ENCODE assay signal across 1 cellular context in genomic region chr12:131894313-131894860, GRCh38.
A peak's percentile ranks its signal among the peaks of the same experiment; 100 is the strongest.
TF ChIP-seq lines count a peak whose summit lies in the region.

ULK1 (plus strand) TSS chr12:131894622; CDS start chr12:131895002, 380 bp downstream.

TF ChIP-seq in HepG2, 621 proteins besides CTCF, POLR2A, EP300 and RAD21 (continued from another document and continues in another):
- TF ChIP-seq MAZ (IDR thresholded peaks at IDR 0.05; ENCODE audit: borderline replicate concordance, low read depth, low read length) (peak; percentile 58; the same call in 1 of the 2 replicates), MAZ (CRISPR knock-in tag; IDR thresholded peaks at IDR 0.05; ENCODE audit: low read depth) (0 out of 2 replicates have a peak, but pooled peaks have one; percentile 17), CBX5 (CRISPR knock-in tag; IDR thresholded peaks at IDR 0.05; ENCODE audit: borderline replicate concordance) (no peak), SIN3A (IDR thresholded peaks at IDR 0.05; ENCODE audit: borderline replicate concordance, low read depth, low read length) (0 out of 2 replicates have a peak, but pooled peaks have one; percentile 51), HNRNPK (IDR thresholded peaks at IDR 0.05; ENCODE audit: low read depth, low read length, poor library complexity, severe bottlenecking) (peak; percentile 81), IRF1 (CRISPR knock-in tag; IDR thresholded peaks at IDR 0.05; ENCODE audit: low read depth) (no peak), RARA (CRISPR knock-in tag; IDR thresholded peaks at IDR 0.05) (no peak), FOSL2 (CRISPR knock-in tag; IDR thresholded peaks at IDR 0.05) (no peak), SAP130 (CRISPR knock-in tag; IDR thresholded peaks at IDR 0.05; ENCODE audit: low read depth) (peak; percentile 60), ATF6 (CRISPR knock-in tag; conservative IDR thresholded peaks at IDR 0.05) (no peak), ZFY (CRISPR knock-in tag; IDR thresholded peaks at IDR 0.05) (peak; percentile 88), SAFB2 (CRISPR knock-in tag; IDR thresholded peaks at IDR 0.05; ENCODE audit: borderline replicate concordance, low read depth) (no peak), HDAC1 (CRISPR knock-in tag; IDR thresholded peaks at IDR 0.05) (0 out of 2 replicates have a peak, but pooled peaks have one; percentile 25), ZFX (CRISPR knock-in tag; IDR thresholded peaks at IDR 0.05; ENCODE audit: low read depth) (peak; percentile 74), HNRNPLL (IDR thresholded peaks at IDR 0.05; ENCODE audit: low read depth, low read length, poor library complexity, severe bottlenecking) (peak; percentile 24), GABPB1 (CRISPR knock-in tag; IDR thresholded peaks at IDR 0.05) (peak; percentile 32; the same call in 1 of the 2 replicates), ZNF484 (CRISPR knock-in tag; IDR thresholded peaks at IDR 0.05; ENCODE audit: borderline replicate concordance, low read depth) (no peak), PRDM15 (CRISPR knock-in tag; IDR thresholded peaks at IDR 0.05) (peak; percentile 89), ZNF558 (CRISPR knock-in tag; IDR thresholded peaks at IDR 0.05; ENCODE audit: borderline replicate concordance) (no peak), THAP11 (CRISPR knock-in tag; IDR thresholded peaks at IDR 0.05) (no peak), ARID2 (CRISPR knock-in tag; IDR thresholded peaks at IDR 0.05; ENCODE audit: borderline replicate concordance) (no peak), MTF1 (CRISPR knock-in tag; IDR thresholded peaks at IDR 0.05) (no peak), ZNF282 (IDR thresholded peaks at IDR 0.05; ENCODE audit: partially characterized antibody) (no peak), POLR2AphosphoS5 (IDR thresholded peaks at IDR 0.05; ENCODE audit: low read depth, low read length) (peak; percentile 75), MXD1 (CRISPR knock-in tag; IDR thresholded peaks at IDR 0.05) (0 out of 2 replicates have a peak, but pooled peaks have one; percentile 38), PLSCR1 (CRISPR knock-in tag; IDR thresholded peaks at IDR 0.05; ENCODE audit: borderline replicate concordance) (no peak), PHF8 (CRISPR knock-in tag; IDR thresholded peaks at IDR 0.05) (peak; percentile 78), MXD3 (CRISPR knock-in tag; IDR thresholded peaks at IDR 0.05) (0 out of 2 replicates have a peak, but pooled peaks have one; percentile 17), ZNF761 (CRISPR knock-in tag; conservative IDR thresholded peaks at IDR 0.05) (no peak), TBX2 (CRISPR knock-in tag; IDR thresholded peaks at IDR 0.05; ENCODE audit: borderline replicate concordance) (0 out of 2 replicates have a peak, but pooled peaks have one; percentile 19), TOE1 (CRISPR knock-in tag; IDR thresholded peaks at IDR 0.05) (no peak), ZNF10 (CRISPR knock-in tag; IDR thresholded peaks at IDR 0.05; ENCODE audit: borderline replicate concordance, low read depth) (no peak), ZNF564 (CRISPR knock-in tag; IDR thresholded peaks at IDR 0.05) (0 out of 2 replicates have a peak, but pooled peaks have one; percentile 49), PTBP1 (IDR thresholded peaks at IDR 0.05; ENCODE audit: low read depth, low read length, poor library complexity, severe bottlenecking) (no peak), UBTF (CRISPR knock-in tag; IDR thresholded peaks at IDR 0.05) (peak; percentile 43; the same call in 1 of the 2 replicates), SPEN (CRISPR knock-in tag; IDR thresholded peaks at IDR 0.05; ENCODE audit: low read depth) (0 out of 2 replicates have a peak, but pooled peaks have one; percentile 26), ZSCAN29 (CRISPR knock-in tag; conservative IDR thresholded peaks at IDR 0.05) (peak; percentile 92), POGK (CRISPR knock-in tag; conservative IDR thresholded peaks at IDR 0.05) (no peak), ZBTB2 (CRISPR knock-in tag; IDR thresholded peaks at IDR 0.05; ENCODE audit: low read depth) (no peak), SP4 (CRISPR knock-in tag; IDR thresholded peaks at IDR 0.05) (no peak), HOXA7 (CRISPR knock-in tag; IDR thresholded peaks at IDR 0.05) (no peak), IKZF5 (CRISPR knock-in tag; IDR thresholded peaks at IDR 0.05) (no peak), ZSCAN20 (CRISPR knock-in tag; IDR thresholded peaks at IDR 0.05; ENCODE audit: borderline replicate concordance) (peak; percentile 53; the same call in 1 of the 2 replicates), ZNF224 (CRISPR knock-in tag; IDR thresholded peaks at IDR 0.05) (no peak), NFYB (CRISPR knock-in tag; IDR thresholded peaks at IDR 0.05) (no peak), POLR2G (IDR thresholded peaks at IDR 0.05; ENCODE audit: low read depth, low read length) (peak; percentile 85), ZNF232 (CRISPR knock-in tag; IDR thresholded peaks at IDR 0.05; ENCODE audit: borderline replicate concordance) (0 out of 2 replicates have a peak, but pooled peaks have one; percentile 35)
